In genomic region chr6:127120109-127120786, GRCh38 we compare ENCODE assay signal across 8 cellular contexts. TPM values are rescaled to one million over a fixed set of nuclear protein-coding genes. Genes with fewer than 3 reads are reported as not detected.
DNase-seq lines count a peak whose midpoint lies in the region; ATAC-seq and TF ChIP-seq lines count a peak whose summit lies in the region.

No MANE protein-coding gene starts in this region.

- no peak overlapping the region for H3K27ac ChIP-seq in CD4-positive, alpha-beta memory T cell (ENCODE audit: low read depth, low read length)
- H3K27ac ChIP-seq in right cardiac atrium (ENCODE audit: low read length) (no peak overlapping the region), adrenal gland (peak overlapping the region in 1 of 5 donors; percentile 83), foreskin keratinocyte (no peak overlapping the region)

- H3K27me3 Mint-ChIP-seq in CD4-positive, alpha-beta memory T cell: peaks cover 45 to 52% of the 10 kb centered on the region in 2 donors
- H3K27me3 Mint-ChIP-seq in stimulated activated naive CD8-positive, alpha-beta T cell treated with anti-CD3 and anti-CD28 coated beads, Interleukin-15, amount 100 ng/mL, for 72 hours: peaks cover 64% of the 10 kb centered on the region

- TF ChIP-seq CTCF in adrenal gland (IDR thresholded peaks at IDR 0.05) (no peak), foreskin keratinocyte (conservative IDR thresholded peaks at IDR 0.05) (no peak)

- peaks cover 13 to 35% (median 23%) of the 10 kb centered on the region in 4 donors for H3K4me1 Mint-ChIP-seq in CD4-positive, alpha-beta memory T cell
- H3K4me1 Mint-ChIP-seq in stimulated activated naive CD8-positive, alpha-beta T cell treated with anti-CD3 and anti-CD28 coated beads, Interleukin-15, amount 100 ng/mL, for 72 hours: peaks cover 40% of the 10 kb centered on the region

- H3K36me3 Mint-ChIP-seq in CD4-positive, alpha-beta memory T cell: no peaks in the 10 kb centered on the region

- H3K9me3 ChIP-seq in CD4-positive, alpha-beta memory T cell (ENCODE audit: control insufficient read depth in 1 of 2, low read length in 2 of 2): no peaks in the 10 kb centered on the region
- H3K9me3 ChIP-seq in right cardiac atrium (ENCODE audit: control insufficient read depth, low read length) (no peaks in the 10 kb centered on the region), adrenal gland (replicated peaks in 1 of 3) (no peaks in the 10 kb centered on the region)

- TF ChIP-seq POLR2A in adrenal gland (IDR thresholded peaks at IDR 0.05): no peak

- H3K4me1 ChIP-seq in CD4-positive, alpha-beta memory T cell (ENCODE audit: insufficient read depth, low read length): peaks cover 14% of the 10 kb centered on the region
- H3K4me1 ChIP-seq in right cardiac atrium (ENCODE audit: control insufficient read depth, insufficient read depth, low read length): no peaks in the 10 kb centered on the region
- H3K4me1 ChIP-seq in adrenal gland (replicated peaks in 1 of 2): no peaks in the 10 kb centered on the region
- no peaks in the 10 kb centered on the region for H3K4me1 ChIP-seq in foreskin keratinocyte

- H3K4me3 Mint-ChIP-seq in CD4-positive, alpha-beta memory T cell: peak overlapping the region in 6 of 8 donors; percentile 52 to 79 (median 65)
- H3K4me3 Mint-ChIP-seq in stimulated activated naive CD8-positive, alpha-beta T cell treated with anti-CD3 and anti-CD28 coated beads, Interleukin-15, amount 100 ng/mL, for 72 hours: peak overlapping the region; percentile 63 to 76

- ATAC-seq in GM19463 (IDR thresholded peaks at IDR 0.05; ENCODE audit: unreplicated experiment) (peak; percentile 3), SK-N-SH treated with all-trans-retinoic acid at 6 μM for 48 hours (peak; percentile 9), right cardiac atrium (peak in 1 of 2 donors; percentile 14), foreskin keratinocyte (no peak)
- peak; percentile 13 for ATAC-seq in stimulated activated naive CD8-positive, alpha-beta T cell treated with anti-CD3 and anti-CD28 coated beads, Interleukin-15, amount 100 ng/mL, for 72 hours

- H3K27me3 ChIP-seq in CD4-positive, alpha-beta memory T cell (ENCODE audit: insufficient read depth, low read length): peaks cover 16% of the 10 kb centered on the region
- H3K27me3 ChIP-seq in right cardiac atrium (ENCODE audit: control insufficient read depth, insufficient read depth): no peaks in the 10 kb centered on the region
- peaks cover 21% of the 10 kb centered on the region for H3K27me3 ChIP-seq in adrenal gland
- peaks cover 98% of the 10 kb centered on the region for H3K27me3 ChIP-seq in foreskin keratinocyte

- H3K9me3 Mint-ChIP-seq in CD4-positive, alpha-beta memory T cell: no peaks in the 10 kb centered on the region
- no peaks in the 10 kb centered on the region for H3K9me3 Mint-ChIP-seq in stimulated activated naive CD8-positive, alpha-beta T cell treated with anti-CD3 and anti-CD28 coated beads, Interleukin-15, amount 100 ng/mL, for 72 hours

- POLR2A ChIA-PET in CD4-positive, alpha-beta memory T cell (lab: Charles Lee; ENCODE audit: partially characterized antibody): no interaction called here

- peak in 1 of 5 donors; percentile 27 for DNase-seq in CD4-positive, alpha-beta memory T cell
- peak in 2 of 3 donors; percentile 42 to 47 for DNase-seq in right cardiac atrium
- peak in 1 of 2 donors; percentile 10 for DNase-seq in stimulated activated naive CD8-positive, alpha-beta T cell treated with anti-CD3 and anti-CD28 coated beads, Interleukin-15, amount 100 ng/mL, for 72 hours
- no peak for DNase-seq in adrenal gland
- no peak for DNase-seq in foreskin keratinocyte
- DNase-seq in HPDE6-E6E7 (ENCODE audit: extremely low spot score): no peak

- intact Hi-C loops in CD4-positive, alpha-beta memory T cell (cut with micrococcal nuclease): loop anchor here (2.0 kb wide), 1 partner anchor 1809 kb away; no protein-coding TSS in a partner anchor
- intact Hi-C loops in right cardiac atrium (cut with DNase I) (loop anchor here in 1 of 4 donors (5.0 kb wide), 1 partner anchor 1123 kb away; no protein-coding TSS in a partner anchor), adrenal gland (cut with DNase I) (no loop called here)

- no peak overlapping the region for H3K4me3 ChIP-seq in CD4-positive, alpha-beta memory T cell (ENCODE audit: low read length in 2 of 2)
- H3K4me3 ChIP-seq in right cardiac atrium (ENCODE audit: low read length) (peak overlapping the region; percentile 95), adrenal gland (peak overlapping the region in 1 of 4 donors; percentile 57)

- CTCF ChIA-PET in CD4-positive, alpha-beta memory T cell (lab: Charles Lee; ENCODE audit: partially characterized antibody): no interaction called here

- H3K27ac Mint-ChIP-seq in CD4-positive, alpha-beta memory T cell: no peak overlapping the region
- no peak overlapping the region for H3K27ac Mint-ChIP-seq in stimulated activated naive CD8-positive, alpha-beta T cell treated with anti-CD3 and anti-CD28 coated beads, Interleukin-15, amount 100 ng/mL, for 72 hours

- no peaks in the 10 kb centered on the region for H3K36me3 ChIP-seq in CD4-positive, alpha-beta memory T cell (ENCODE audit: insufficient read depth, low read length)
- H3K36me3 ChIP-seq in adrenal gland (replicated peaks in 1 of 2): no peaks in the 10 kb centered on the region

- 4% methylated on average over 34 of the region's 34 CpGs for WGBS in right cardiac atrium
- WGBS in adrenal gland, 4 donors: 3 to 8% (median 5%) methylated on average over 6 to 34 of the region's 34 CpGs

TF ChIP-seq in SK-N-SH treated with all-trans-retinoic acid at 6 μM for 48 hours, 23 proteins besides CTCF, POLR2A, EP300 and RAD21:
- TF ChIP-seq OSR1 (CRISPR knock-in tag; IDR thresholded peaks at IDR 0.05) (no peak), ISL1 (CRISPR knock-in tag; IDR thresholded peaks at IDR 0.05) (no peak), POU6F1 (CRISPR knock-in tag; IDR thresholded peaks at IDR 0.05; ENCODE audit: borderline replicate concordance, low read depth) (no peak), ARNTL (CRISPR knock-in tag; IDR thresholded peaks at IDR 0.05; ENCODE audit: borderline replicate concordance, low read depth) (no peak), ZNF8 (CRISPR knock-in tag; IDR thresholded peaks at IDR 0.05) (no peak)
TF ChIP-seq in SK-N-SH treated with all-trans-retinoic acid at 6 μM for 48 hours: peak in this region for 0.

RNA-seq across cellular contexts. Expression of gene RSPO3, which starts 1.8 kb away (rescaled TPM):
- not detected for total RNA-seq in CD4-positive, alpha-beta memory T cell
- not detected for polyA plus RNA-seq in CD4-positive, alpha-beta memory T cell
- total RNA-seq in right cardiac atrium: under 1 TPM; 0.34 to 0.82 (median 0.71) TPM
- polyA plus RNA-seq in right cardiac atrium: 1.3 TPM
- 10 to 100 TPM in 5 of 8 donors, 1 to 10 TPM in 3; 3.2 to 36.5 (median 13.2) TPM for total RNA-seq in adrenal gland
- 10 to 100 TPM; 22.8 to 26.0 (median 24.3) TPM for polyA plus RNA-seq in adrenal gland
- total RNA-seq in foreskin keratinocyte: not detected in 2 replicates
- polyA plus RNA-seq in foreskin keratinocyte: not detected in 2 replicates

Comparison
In these comparisons a context has a peak if more than half of its experiments do, and no peak if none do; other contexts are left out.
1. DNase-seq: peak in right cardiac atrium (2 of 3); none in adrenal gland (0 of 7), foreskin keratinocyte (0 of 2) and HPDE6-E6E7 (single experiment).